Comparison of ENCODE assay signal across 9 cellular contexts in the genomic region with DNA sequence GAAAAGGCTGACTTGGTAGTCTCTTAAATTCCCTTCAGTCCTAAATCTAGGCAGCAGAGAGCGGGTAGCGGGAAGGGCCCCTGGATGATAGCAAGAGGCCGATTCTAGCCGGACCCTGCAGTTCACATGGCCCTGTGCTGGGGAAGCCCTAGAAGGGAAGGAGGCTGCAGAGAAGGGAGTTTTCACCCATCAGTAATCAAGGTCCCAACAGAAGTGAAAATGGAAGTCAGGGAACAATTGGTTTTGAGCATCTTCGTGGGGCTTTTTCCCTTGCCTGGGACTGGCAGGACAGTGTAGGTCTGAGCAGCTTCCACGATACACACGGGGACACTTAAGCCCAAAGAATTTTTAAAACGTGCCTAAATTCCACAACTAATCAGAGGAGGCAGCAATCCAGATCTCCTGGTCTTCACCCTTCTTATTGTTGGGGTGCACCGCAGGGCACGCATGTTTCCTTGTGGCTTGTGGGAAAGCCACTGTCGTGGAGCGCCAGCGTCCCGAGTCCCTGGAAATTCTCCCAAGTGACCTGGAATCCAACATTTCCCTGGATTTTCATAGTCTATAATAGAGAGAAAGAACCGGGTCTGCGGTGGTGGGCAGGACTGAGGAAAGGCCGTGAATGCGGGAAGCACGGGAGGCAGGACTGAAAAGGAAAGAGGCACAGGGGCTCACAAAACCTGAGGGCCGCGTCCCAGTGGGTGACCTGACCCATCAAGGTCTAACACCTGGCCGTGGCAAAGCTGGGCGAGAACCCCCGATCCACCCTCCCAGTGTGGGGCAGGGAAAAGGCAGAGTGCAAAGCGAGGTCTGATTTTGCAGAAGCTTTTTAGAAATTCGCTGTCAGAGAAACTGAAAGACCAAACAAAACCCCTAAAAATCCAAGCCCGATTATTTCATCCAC. TPM values are rescaled to one million over a fixed set of nuclear protein-coding genes. Genes with fewer than 3 reads are reported as not detected.
DNase-seq lines count a peak whose midpoint lies in the region; ATAC-seq and TF ChIP-seq lines count a peak whose summit lies in the region.
"Had no signal": no experiment of that assay in that cellular context is flagged by ENCODE, and none has a peak within 500 bp of the region (broad histone marks: within the 10 kb centered on the region; RNA-seq: fewer than 3 reads in every experiment).

No MANE protein-coding gene starts in this region.

- DNase-seq in CD4-positive, alpha-beta T cell: no peak
- DNase-seq in nephron progenitor cell: no peak
- no peak for DNase-seq in activated effector memory CD4-positive, alpha-beta T cell treated with Interleukin-2 at 50 U/mL for 16 hours

- peaks cover 25% of the 10 kb centered on the region for H3K4me1 Mint-ChIP-seq in CD4-positive, alpha-beta T cell (ENCODE audit: low read depth)
- H3K4me1 Mint-ChIP-seq in nephron progenitor cell: peaks cover 88% of the 10 kb centered on the region

- peak overlapping the region; percentile 92 for H3K4me3 Mint-ChIP-seq in CD4-positive, alpha-beta T cell
- H3K4me3 Mint-ChIP-seq in nephron progenitor cell: peak overlapping the region; percentile 85

- intact Hi-C loops in CD4-positive, alpha-beta T cell (cut with DNase I, micrococcal nuclease): loop anchor here in 1 of 2 experiments (2.0 kb wide), 1 partner anchor 481 kb away; the partner anchor contains the start of gene NECTIN1

- no peak for TF ChIP-seq CTCF in CD4-positive, alpha-beta T cell (IDR thresholded peaks at IDR 0.05)
- TF ChIP-seq CTCF in OCI-LY3 (IDR thresholded peaks at IDR 0.05; ENCODE audit: low read depth, low read length): no peak
- TF ChIP-seq CTCF in nephron progenitor cell (IDR thresholded peaks at IDR 0.05): no peak

- H3K9me3 ChIP-seq in CD4-positive, alpha-beta T cell (ENCODE audit: control insufficient read depth, low read length): no peaks in the 10 kb centered on the region
- no peaks in the 10 kb centered on the region for H3K9me3 ChIP-seq in OCI-LY3 (ENCODE audit: insufficient read depth, low read length)
- no peaks in the 10 kb centered on the region for H3K9me3 ChIP-seq in duodenal mucosa (ENCODE audit: control insufficient read depth in 1 of 2, low read length in 2 of 2)

- no peak overlapping the region for H3K27ac ChIP-seq in CD4-positive, alpha-beta T cell (ENCODE audit: low read depth, low read length)
- H3K27ac ChIP-seq in OCI-LY3 (ENCODE audit: low read length): no peak overlapping the region
- peak overlapping the region; percentile 58 for H3K27ac ChIP-seq in duodenal mucosa (ENCODE audit: low read depth, low read length)

- H3K4me3 ChIP-seq in OCI-LY3 (ENCODE audit: low read length) (peak overlapping the region; percentile 94), duodenal mucosa (ENCODE audit: low read depth in 1 of 2, low read length in 2 of 2) (peak overlapping the region; percentile 85 to 92)

- POLR2A ChIA-PET in CD4-positive, alpha-beta T cell (lab: Charles Lee): no interaction called here

- peak overlapping the region; percentile 61 for H3K27ac Mint-ChIP-seq in CD4-positive, alpha-beta T cell
- H3K27ac Mint-ChIP-seq in nephron progenitor cell: no peak overlapping the region

- H3K9ac ChIP-seq in OCI-LY3 (ENCODE audit: low read length) (peak overlapping the region; percentile 81), duodenal mucosa (ENCODE audit: low read depth in 1 of 2, low read length in 2 of 2) (peak overlapping the region; percentile 73 to 90)

- H3K4me1 ChIP-seq in OCI-LY3 (ENCODE audit: low read length) (peaks cover 13% of the 10 kb centered on the region), duodenal mucosa (ENCODE audit: control insufficient read depth in 1 of 2, insufficient read depth in 2 of 2, low read length in 2 of 2) (peaks cover 36 to 41% of the 10 kb centered on the region in 2 donors)

- H2AFZ ChIP-seq in OCI-LY3 (ENCODE audit: low read depth, low read length): peak overlapping the region; percentile 98

- peaks cover 9% of the 10 kb centered on the region for H3K36me3 Mint-ChIP-seq in CD4-positive, alpha-beta T cell (ENCODE audit: low read depth)
- no peaks in the 10 kb centered on the region for H3K36me3 Mint-ChIP-seq in nephron progenitor cell (ENCODE audit: low read depth)

- H3K79me2 ChIP-seq in OCI-LY3 (ENCODE audit: low read length): no peaks in the 10 kb centered on the region

- peak overlapping the region; percentile 100 for H3K4me2 ChIP-seq in OCI-LY3 (ENCODE audit: low read length)

- H3K27me3 Mint-ChIP-seq in CD4-positive, alpha-beta T cell: peaks cover 31% of the 10 kb centered on the region
- peaks cover 67% of the 10 kb centered on the region for H3K27me3 Mint-ChIP-seq in nephron progenitor cell (ENCODE audit: low read depth, poor library complexity)

- H3K9me3 Mint-ChIP-seq in CD4-positive, alpha-beta T cell: no peaks in the 10 kb centered on the region
- H3K9me3 Mint-ChIP-seq in nephron progenitor cell: no peaks in the 10 kb centered on the region

- H3K27me3 ChIP-seq in CD4-positive, alpha-beta T cell (ENCODE audit: control insufficient read depth, insufficient read depth, low read length): peaks cover 7% of the 10 kb centered on the region
- peaks cover 9% of the 10 kb centered on the region; the same call in 1 of the 2 replicates for H3K27me3 ChIP-seq in OCI-LY3 (ENCODE audit: low read depth, low read length)
- no peaks in the 10 kb centered on the region for H3K27me3 ChIP-seq in duodenal mucosa (ENCODE audit: control insufficient read depth in 1 of 2, insufficient read depth in 2 of 2, low read length in 2 of 2)

- CTCF ChIA-PET in CD4-positive, alpha-beta T cell (lab: Charles Lee): interaction anchor here (1.1 kb wide), 1 partner anchor 14 kb away, joined by 3 read pairs; no protein-coding TSS in a partner anchor

- H4K20me1 ChIP-seq in OCI-LY3 (ENCODE audit: insufficient read depth, low read length): no peaks in the 10 kb centered on the region

- ATAC-seq in CD4-positive, alpha-beta T cell (ENCODE audit: poor library complexity): no peak
- ATAC-seq in HG03196 (IDR thresholded peaks at IDR 0.05; ENCODE audit: unreplicated experiment) (no peak), GM18861 (IDR thresholded peaks at IDR 0.05; ENCODE audit: unreplicated experiment) (no peak), GM18520 (IDR thresholded peaks at IDR 0.05; ENCODE audit: unreplicated experiment) (no peak)

- H3K36me3 ChIP-seq in OCI-LY3 (replicated peaks; ENCODE audit: low read depth, low read length): no peaks in the 10 kb centered on the region
- H3K36me3 ChIP-seq in duodenal mucosa (ENCODE audit: control insufficient read depth in 1 of 2, insufficient read depth in 2 of 2, low read length in 2 of 2): peaks cover 5 to 7% of the 10 kb centered on the region in 2 donors

RNA-seq across cellular contexts. Expression of gene OAF, which starts 0.8 kb away (rescaled TPM):
- 1 to 10 TPM; 3.1 to 3.2 TPM for total RNA-seq in CD4-positive, alpha-beta T cell

RNA-seq across cellular contexts. Expression of gene POU2F3, which starts 29.9 kb away (rescaled TPM):
- total RNA-seq in CD4-positive, alpha-beta T cell: not detected
- total RNA-seq: myocyte had no signal
